In genomic region chr16:20871935-20872815, GRCh38 we compare ENCODE assay signal across 18 cellular contexts. TPM values are rescaled to one million over a fixed set of nuclear protein-coding genes. Genes with fewer than 3 reads are reported as not detected.
A peak's percentile ranks its signal among the peaks of the same experiment; 100 is the strongest.
DNase-seq lines count a peak whose midpoint lies in the region; ATAC-seq and TF ChIP-seq lines count a peak whose summit lies in the region.
"Had no signal": no experiment of that assay in that cellular context is flagged by ENCODE, and none has a peak within 500 bp of the region (broad histone marks: within the 10 kb centered on the region; RNA-seq: fewer than 3 reads in every experiment).

No MANE protein-coding gene starts in this region.

- H3K27me3 Mint-ChIP-seq in CD4-positive, alpha-beta T cell: no peaks in the 10 kb centered on the region
- no peaks in the 10 kb centered on the region for H3K27me3 Mint-ChIP-seq in central memory CD8-positive, alpha-beta T cell
- H3K27me3 Mint-ChIP-seq in natural killer cell (ENCODE audit: low read depth in 2 of 2): no peaks in the 10 kb centered on the region
- H3K27me3 Mint-ChIP-seq: B cell had no signal

- H3K9ac ChIP-seq in PC-3 (ENCODE audit: low read length): no peak overlapping the region

- CTCF ChIA-PET in CD4-positive, alpha-beta T cell (lab: Charles Lee): no interaction called here
- CTCF ChIA-PET in PC-3 (lab: Charles Lee): no interaction called here

- H3K4me2 ChIP-seq in PC-3 (ENCODE audit: low read length): no peak overlapping the region

- no peaks in the 10 kb centered on the region; the same call in 1 of the 2 replicates for H3K36me3 ChIP-seq in PC-3 (ENCODE audit: low read depth, low read length)
- H3K36me3 ChIP-seq: colonic mucosa, pancreas had no signal

- no peak for DNase-seq in CD4-positive, alpha-beta T cell
- DNase-seq in NCI-H226 (peak; percentile 29), natural killer cell (no peak), NCI-H1417 treated with DMSO at 0.1 percent for 48 hours (lab: John Stamatoyannopoulos, UW) (no peak), PC-3 (no peak), AG08395 (ENCODE audit: low spot score) (no peak), lower leg skin (ENCODE audit: low spot score in 2 of 2) (no peak)
- DNase-seq in central memory CD8-positive, alpha-beta T cell (ENCODE audit: low spot score in 2 of 2): no peak
- DNase-seq: activated CD4-positive, alpha-beta T cell treated with anti-CD3 and anti-CD28 coated beads, Interleukin-2, amount 50 U/mL, for 48 hours; amniotic stem cell; colonic mucosa; heart left ventricle; kidney; NCI-H1436 treated with DMSO at 0.1 percent for 48 hours; pancreas had no signal

- H3K4me3 ChIP-seq in PC-3 (ENCODE audit: low read length): no peak overlapping the region
- no peak overlapping the region for H3K4me3 ChIP-seq in lower leg skin (ENCODE audit: low read depth, poor library complexity, severe bottlenecking)
- H3K4me3 ChIP-seq: colonic mucosa, heart left ventricle, pancreas, SK-N-MC had no signal

- no peaks in the 10 kb centered on the region for H3K9me3 Mint-ChIP-seq in CD4-positive, alpha-beta T cell
- no peaks in the 10 kb centered on the region for H3K9me3 Mint-ChIP-seq in central memory CD8-positive, alpha-beta T cell
- no peaks in the 10 kb centered on the region for H3K9me3 Mint-ChIP-seq in natural killer cell
- H3K9me3 Mint-ChIP-seq: activated T-helper 1 cell treated with anti-CD3 and anti-CD28 coated beads, Interleukin-12 subunit alpha, Interleukin-12 subunit beta, Interleukin-2, Interleukin-4 antibody, amounts not matched to agents 30 ng/mL and 10 ng/mL and 1 ng/mL, durations not matched to agents 14 hours and 24 hours and 36 hours had no signal

- intact Hi-C loops in CD4-positive, alpha-beta T cell (cut with DNase I, micrococcal nuclease): no loop called here
- intact Hi-C loops in natural killer cell (cut with micrococcal nuclease) (no loop called here), PC-3 (cut with micrococcal nuclease) (no loop called here), lower leg skin (cut with DNase I; ENCODE audit: low total_unique reads) (no loop called here)

- POLR2A ChIA-PET in CD4-positive, alpha-beta T cell (lab: Charles Lee): interaction anchor here (1.1 to 3.2 kb wide), 2 partner anchors 20 to 28 kb away, joined by 3 to 34 read pairs; partner anchors contain the start of genes DCUN1D3 and LYRM1
- POLR2A ChIA-PET in PC-3 (lab: Charles Lee; ENCODE audit: unreplicated experiment): no interaction called here

- 79 to 87% methylated on average over 9 of the region's 9 CpGs for WGBS in lower leg skin, 2 donors

- H2AFZ ChIP-seq in PC-3 (ENCODE audit: low read length): no peak overlapping the region

- ATAC-seq in CD4-positive, alpha-beta T cell (ENCODE audit: poor library complexity): no peak
- no peak for ATAC-seq in central memory CD8-positive, alpha-beta T cell (replicated peaks; ENCODE audit: extremely low read depth, poor library complexity, severe bottlenecking)
- ATAC-seq in natural killer cell (no peak), PC-3 (no peak)
- ATAC-seq: heart left ventricle, pancreas had no signal

- 0 out of 2 replicates have a peak, but pooled peaks cover 4% of the 10 kb centered on the region for H4K20me1 ChIP-seq in PC-3 (ENCODE audit: low read length)

- H3K9me2 ChIP-seq in PC-3 (replicated peaks; ENCODE audit: low read length): no peaks in the 10 kb centered on the region

- no peak for TF ChIP-seq POLR2A in lower leg skin (IDR thresholded peaks at IDR 0.05)

- no peaks in the 10 kb centered on the region for H3K9me3 ChIP-seq in CD4-positive, alpha-beta T cell (ENCODE audit: control insufficient read depth, low read length)
- no peaks in the 10 kb centered on the region for H3K9me3 ChIP-seq in PC-3 (ENCODE audit: low read length)
- H3K9me3 ChIP-seq: colonic mucosa, heart left ventricle, pancreas had no signal

- H3K4me1 ChIP-seq in PC-3 (ENCODE audit: insufficient read depth, low read length): peaks cover 5% of the 10 kb centered on the region

- no peaks in the 10 kb centered on the region for H3F3A ChIP-seq in PC-3 (ENCODE audit: low read length, unreplicated experiment)

- H3K4me3 Mint-ChIP-seq in CD4-positive, alpha-beta T cell: no peak overlapping the region
- H3K4me3 Mint-ChIP-seq in central memory CD8-positive, alpha-beta T cell: no peak overlapping the region
- peak overlapping the region; percentile 35 for H3K4me3 Mint-ChIP-seq in natural killer cell
- H3K4me3 Mint-ChIP-seq: activated T-helper 1 cell treated with anti-CD3 and anti-CD28 coated beads, Interleukin-12 subunit alpha, Interleukin-12 subunit beta, Interleukin-2, Interleukin-4 antibody, amounts not matched to agents 30 ng/mL and 10 ng/mL and 1 ng/mL, durations not matched to agents 14 hours and 24 hours and 36 hours; B cell had no signal

- no peak overlapping the region for H3K27ac ChIP-seq in CD4-positive, alpha-beta T cell (ENCODE audit: low read depth, low read length)
- no peak overlapping the region for H3K27ac ChIP-seq in PC-3 (ENCODE audit: low read length)
- H3K27ac ChIP-seq: colonic mucosa, pancreas, SK-N-MC had no signal

- peaks cover 94% of the 10 kb centered on the region for H3K79me2 ChIP-seq in PC-3 (ENCODE audit: low read length)

- peak overlapping the region; percentile 45 for H3K27ac Mint-ChIP-seq in CD4-positive, alpha-beta T cell
- H3K27ac Mint-ChIP-seq in central memory CD8-positive, alpha-beta T cell (ENCODE audit: low read depth): peak overlapping the region; percentile 84
- peak overlapping the region; percentile 40 to 59 for H3K27ac Mint-ChIP-seq in natural killer cell
- H3K27ac Mint-ChIP-seq: activated T-helper 1 cell treated with anti-CD3 and anti-CD28 coated beads, Interleukin-12 subunit alpha, Interleukin-12 subunit beta, Interleukin-2, Interleukin-4 antibody, amounts not matched to agents 30 ng/mL and 10 ng/mL and 1 ng/mL, durations not matched to agents 14 hours and 24 hours and 36 hours; B cell had no signal

- no peak for TF ChIP-seq CTCF in CD4-positive, alpha-beta T cell (IDR thresholded peaks at IDR 0.05)
- TF ChIP-seq CTCF in natural killer cell (IDR thresholded peaks at IDR 0.05) (no peak), PC-3 (conservative IDR thresholded peaks at IDR 0.05; ENCODE audit: low read depth, low read length) (no peak), lower leg skin (IDR thresholded peaks at IDR 0.05) (no peak)

- no peaks in the 10 kb centered on the region for H3K36me3 Mint-ChIP-seq in CD4-positive, alpha-beta T cell (ENCODE audit: low read depth)
- H3K36me3 Mint-ChIP-seq in central memory CD8-positive, alpha-beta T cell (ENCODE audit: insufficient read depth): peaks cover 2% of the 10 kb centered on the region
- no peaks in the 10 kb centered on the region for H3K36me3 Mint-ChIP-seq in natural killer cell

- peaks cover 31% of the 10 kb centered on the region for H3K4me1 Mint-ChIP-seq in CD4-positive, alpha-beta T cell (ENCODE audit: low read depth)
- peaks cover 48% of the 10 kb centered on the region for H3K4me1 Mint-ChIP-seq in central memory CD8-positive, alpha-beta T cell
- H3K4me1 Mint-ChIP-seq in natural killer cell: peaks cover 44 to 63% of the 10 kb centered on the region in 2 donors

- H3K27me3 ChIP-seq in CD4-positive, alpha-beta T cell (ENCODE audit: control insufficient read depth, insufficient read depth, low read length): no peaks in the 10 kb centered on the region
- H3K27me3 ChIP-seq in PC-3 (ENCODE audit: low read length): no peaks in the 10 kb centered on the region
- H3K27me3 ChIP-seq: colonic mucosa, heart left ventricle, pancreas had no signal

- BruUV-seq in PC-3 (replicated peaks; lab: Mats Ljungman, UMichigan): no TSS peak

RNA-seq across cellular contexts. Expression of gene DCUN1D3, which starts 28.0 kb away (rescaled TPM):
- 1 to 10 TPM; 1.9 TPM for total RNA-seq in CD4-positive, alpha-beta T cell
- 1 to 10 TPM; 5.3 to 9.3 (median 6.1) TPM for total RNA-seq in natural killer cell
- 8.5 and 10.5 TPM in 2 replicates for total RNA-seq in PC-3 (2014; rRNA removed)
- 10 to 100 TPM; 18.2 to 20.8 (median 18.3) TPM for total RNA-seq in lower leg skin

RNA-seq across cellular contexts. Expression of gene LYRM1, which starts 28.4 kb away (rescaled TPM):
- total RNA-seq in CD4-positive, alpha-beta T cell: 10 to 100 TPM; 13.3 to 14.0 TPM
- total RNA-seq in natural killer cell (10 to 100 TPM; 15.3 to 25.7 (median 17.2) TPM), PC-3 (2014; rRNA removed) (21.9 and 35.1 TPM in 2 replicates), lower leg skin (10 to 100 TPM; 24.3 to 27.3 (median 25.5) TPM)
